1 cellular context compared by ENCODE assay signal in genomic region chr2:161416633-161417427, GRCh38.
TF ChIP-seq lines count a peak whose summit lies in the region.

No MANE protein-coding gene starts in this region.

TF ChIP-seq in HepG2, 621 proteins besides CTCF, POLR2A, EP300 and RAD21 (continued from another document):
- TF ChIP-seq ZNF800 (CRISPR knock-in tag; IDR thresholded peaks at IDR 0.05) (peak; percentile 55; the same call in 1 of the 2 replicates), ZNF781 (CRISPR knock-in tag; IDR thresholded peaks at IDR 0.05; ENCODE audit: borderline replicate concordance, not compliant biosample characterization) (no peak), KLF6 (CRISPR knock-in tag; IDR thresholded peaks at IDR 0.05) (no peak), NFKB2 (CRISPR knock-in tag; IDR thresholded peaks at IDR 0.05; ENCODE audit: borderline replicate concordance) (0 out of 2 replicates have a peak, but pooled peaks have one; percentile 27), EED (CRISPR knock-in tag; IDR thresholded peaks at IDR 0.05) (peak; percentile 73; the same call in 1 of the 2 replicates)
